14 cellular contexts compared by ENCODE assay signal in the genomic region with DNA sequence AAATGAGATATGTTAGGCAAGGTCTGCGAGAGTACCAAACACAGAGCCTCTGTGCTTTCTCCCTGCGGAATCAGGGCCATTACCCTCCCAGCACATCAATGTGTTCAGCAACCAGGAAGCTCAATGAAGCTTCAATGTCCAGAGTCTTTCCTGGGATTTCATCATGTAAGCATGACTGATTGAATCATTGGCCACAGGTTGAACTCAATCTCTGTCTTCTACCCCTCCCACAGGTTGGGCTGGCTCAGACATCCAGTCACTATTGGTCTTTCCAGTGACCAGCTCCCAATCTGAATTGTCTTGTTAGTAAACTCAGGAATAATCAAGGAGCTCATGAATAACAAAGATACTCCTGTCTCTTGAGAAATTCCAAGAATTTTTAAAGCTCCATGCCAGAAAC. TPM values are rescaled to one million over a fixed set of nuclear protein-coding genes. Genes with fewer than 3 reads are reported as not detected.
DNase-seq lines count a peak whose midpoint lies in the region; ATAC-seq and TF ChIP-seq lines count a peak whose summit lies in the region.
"Had no signal": no experiment of that assay in that cellular context is flagged by ENCODE, and none has a peak within 500 bp of the region (broad histone marks: within the 10 kb centered on the region; RNA-seq: fewer than 3 reads in every experiment).

No MANE protein-coding gene starts in this region.

- H3K9ac ChIP-seq in MM.1S (ENCODE audit: low read length): no peak overlapping the region
- H3K9ac ChIP-seq: BLaER1 treated with 17β-estradiol and CSF1 and Interleukin-3, amounts not matched to agents 10 nM and 100 nM had no signal

- H3K4me2 ChIP-seq in GM23338 (no peak overlapping the region), MM.1S (ENCODE audit: low read depth, low read length) (no peak overlapping the region)
- H3K4me2 ChIP-seq: BLaER1 treated with 17β-estradiol and CSF1 and Interleukin-3, amounts not matched to agents 10 nM and 100 nM had no signal

- WGBS in psoas muscle, 3 donors: 83 to 92% (median 87%) methylated on average over 2 of the region's 2 CpGs

- no peaks in the 10 kb centered on the region for H3K9me3 ChIP-seq in psoas muscle
- H3K9me3 ChIP-seq in MM.1S (replicated peaks; ENCODE audit: insufficient read depth, low read length): no peaks in the 10 kb centered on the region

- H3K27ac Mint-ChIP-seq in GM23338: peak overlapping the region; percentile 49; the same call in 1 of the 2 replicates
- H3K27ac Mint-ChIP-seq: activated CD4-positive, alpha-beta memory T cell treated with anti-CD3 and anti-CD28 coated beads for 36 hours; activated naive CD4-positive, alpha-beta T cell treated with anti-CD3 and anti-CD28 coated beads, Interleukin-2, amount 10 ng/mL, durations not matched to agents 7 days and 5 days had no signal

- TF ChIP-seq CTCF in GM23338 (conservative IDR thresholded peaks at IDR 0.05; ENCODE audit: low read depth in 2 of 2) (no peak), fibroblast of villous mesenchyme (IDR thresholded peaks at IDR 0.05; ENCODE audit: insufficient read depth, low read depth, low read length) (no peak), psoas muscle (IDR thresholded peaks at IDR 0.05) (no peak), MM.1S (IDR thresholded peaks at IDR 0.05; ENCODE audit: low read length) (no peak)

- peaks cover 5% of the 10 kb centered on the region; the same call in 1 of the 2 replicates for H3K9me2 ChIP-seq in GM23338 (ENCODE audit: insufficient read depth)
- no peaks in the 10 kb centered on the region for H3K9me2 ChIP-seq in MM.1S (replicated peaks; ENCODE audit: insufficient read depth, low read length)

- H3K36me3 Mint-ChIP-seq in GM23338 (ENCODE audit: low read depth): no peaks in the 10 kb centered on the region; the same call in 1 of the 3 replicates
- H3K36me3 Mint-ChIP-seq: activated CD4-positive, alpha-beta memory T cell treated with anti-CD3 and anti-CD28 coated beads for 36 hours; activated naive CD4-positive, alpha-beta T cell treated with anti-CD3 and anti-CD28 coated beads, Interleukin-2, amount 10 ng/mL, durations not matched to agents 7 days and 5 days; naive thymus-derived CD8-positive, alpha-beta T cell had no signal

- ATAC-seq in GM23338: peak; percentile 15
- no peak for ATAC-seq in psoas muscle
- ATAC-seq in HG03280 (IDR thresholded peaks at IDR 0.05; ENCODE audit: unreplicated experiment): no peak
- ATAC-seq: naive thymus-derived CD8-positive, alpha-beta T cell had no signal

- H2AFZ ChIP-seq in GM23338: no peak overlapping the region
- no peak overlapping the region for H2AFZ ChIP-seq in MM.1S (ENCODE audit: low read length)

- peaks cover 3% of the 10 kb centered on the region; the same call in 1 of the 2 replicates for H3F3A ChIP-seq in GM23338 (replicated peaks; ENCODE audit: low read depth)
- H3F3A ChIP-seq in MM.1S (ENCODE audit: insufficient read depth, low read length): peaks cover 7% of the 10 kb centered on the region

- H3K27me3 ChIP-seq in GM23338 (ENCODE audit: insufficient read depth) (no peaks in the 10 kb centered on the region), psoas muscle (ENCODE audit: insufficient read depth in 3 of 3, low read length in 2 of 3) (no peaks in the 10 kb centered on the region), MM.1S (replicated peaks; ENCODE audit: insufficient read depth, low read length) (no peaks in the 10 kb centered on the region)
- H3K27me3 ChIP-seq: BLaER1 treated with 17β-estradiol and CSF1 and Interleukin-3, amounts not matched to agents 10 nM and 100 nM had no signal

- H3K4me3 ChIP-seq in GM23338: no peak overlapping the region
- H3K4me3 ChIP-seq in fibroblast of villous mesenchyme (ENCODE audit: low read depth, low read length): no peak overlapping the region
- H3K4me3 ChIP-seq in psoas muscle: no peak overlapping the region
- no peak overlapping the region for H3K4me3 ChIP-seq in MM.1S (ENCODE audit: low read length)
- H3K4me3 ChIP-seq: BLaER1 treated with 17β-estradiol and CSF1 and Interleukin-3, amounts not matched to agents 10 nM and 100 nM had no signal

- H3K4me1 Mint-ChIP-seq in GM23338: peaks cover 25% of the 10 kb centered on the region

- DNase-seq in ACHN (peak; percentile 95), GM23338 (ENCODE audit: low spot score) (peak; percentile 90), SK-MEL-5 (ENCODE audit: low read depth, low spot score) (peak; percentile 82), fibroblast of villous mesenchyme (ENCODE audit: low read depth) (peak; percentile 48), psoas muscle (no peak), MM.1S (no peak), SK-N-DZ (ENCODE audit: low spot score) (no peak)
- DNase-seq: activated CD4-positive, alpha-beta memory T cell treated with anti-CD3 and anti-CD28 coated beads for 36 hours; activated naive CD4-positive, alpha-beta T cell treated with anti-CD3 and anti-CD28 coated beads, Interleukin-2, amount 10 ng/mL, durations not matched to agents 7 days and 5 days; naive thymus-derived CD8-positive, alpha-beta T cell; NCI-H446; stimulated activated CD4-positive, alpha-beta T cell treated with anti-CD3 and anti-CD28 coated beads, Interleukin-12 subunit alpha, Interleukin-12 subunit beta, amount 100 ng/mL, for 4 hours had no signal

- intact Hi-C loops in psoas muscle (cut with DNase I): loop anchor here in 1 of 2 donors (5.0 kb wide), 1 partner anchor 207 kb away; no protein-coding TSS in a partner anchor

- H3K4me1 ChIP-seq in GM23338 (ENCODE audit: insufficient read depth) (peaks cover 18% of the 10 kb centered on the region), psoas muscle (peaks cover 8% of the 10 kb centered on the region), MM.1S (ENCODE audit: low read length) (peaks cover 11% of the 10 kb centered on the region; the same call in 1 of the 2 replicates)

- H3K4me3 Mint-ChIP-seq in GM23338: no peak overlapping the region
- H3K4me3 Mint-ChIP-seq: activated CD4-positive, alpha-beta memory T cell treated with anti-CD3 and anti-CD28 coated beads for 36 hours; activated naive CD4-positive, alpha-beta T cell treated with anti-CD3 and anti-CD28 coated beads, Interleukin-2, amount 10 ng/mL, durations not matched to agents 7 days and 5 days; naive thymus-derived CD8-positive, alpha-beta T cell had no signal

- in situ Hi-C loops in ACHN (cut with HindIII; ENCODE audit: low pct_ligation_motif_present, low pct_unique_long_range_greater_than_20kb, low sequenced_read_pairs) (no loop called here), SK-MEL-5 (cut with HindIII; ENCODE audit: low pct_unique_long_range_greater_than_20kb, low sequenced_read_pairs) (no loop called here)

- peak overlapping the region; percentile 41; the same call in 1 of the 2 replicates for H3K27ac ChIP-seq in GM23338 (ENCODE audit: low read depth)
- H3K27ac ChIP-seq in psoas muscle: no peak overlapping the region
- no peak overlapping the region for H3K27ac ChIP-seq in MM.1S (ENCODE audit: low read length)
- H3K27ac ChIP-seq: BLaER1 treated with 17β-estradiol and CSF1 and Interleukin-3, amounts not matched to agents 10 nM and 100 nM had no signal

- peaks cover 1% of the 10 kb centered on the region for H3K79me2 ChIP-seq in GM23338 (replicated peaks; ENCODE audit: insufficient read depth)
- H3K79me2 ChIP-seq in MM.1S (ENCODE audit: low read length): peaks cover 10% of the 10 kb centered on the region

- H3K9me3 Mint-ChIP-seq in GM23338: no peaks in the 10 kb centered on the region
- H3K9me3 Mint-ChIP-seq: activated CD4-positive, alpha-beta memory T cell treated with anti-CD3 and anti-CD28 coated beads for 36 hours; activated naive CD4-positive, alpha-beta T cell treated with anti-CD3 and anti-CD28 coated beads, Interleukin-2, amount 10 ng/mL, durations not matched to agents 7 days and 5 days; naive thymus-derived CD8-positive, alpha-beta T cell had no signal

- H3K36me3 ChIP-seq in GM23338 (ENCODE audit: insufficient read depth): no peaks in the 10 kb centered on the region
- no peaks in the 10 kb centered on the region for H3K36me3 ChIP-seq in psoas muscle (ENCODE audit: insufficient read depth in 1 of 2, low read depth in 1 of 2)
- H3K36me3 ChIP-seq in MM.1S (replicated peaks; ENCODE audit: insufficient read depth, low read length): no peaks in the 10 kb centered on the region
- H3K36me3 ChIP-seq: BLaER1 treated with 17β-estradiol and CSF1 and Interleukin-3, amounts not matched to agents 10 nM and 100 nM had no signal

- H4K20me1 ChIP-seq in GM23338 (replicated peaks; ENCODE audit: insufficient read depth) (no peaks in the 10 kb centered on the region), MM.1S (ENCODE audit: insufficient read depth, low read length) (no peaks in the 10 kb centered on the region)
- H4K20me1 ChIP-seq: BLaER1 treated with 17β-estradiol and CSF1 and Interleukin-3, amounts not matched to agents 10 nM and 100 nM had no signal

- peaks cover 5% of the 10 kb centered on the region for H3K27me3 Mint-ChIP-seq in GM23338 (ENCODE audit: insufficient read depth, low read depth, poor library complexity)

TF ChIP-seq in GM23338, 12 proteins besides CTCF, POLR2A, EP300 and RAD21 (continues in another document):
- TF ChIP-seq STAT1 (IDR thresholded peaks at IDR 0.05; ENCODE audit: unreplicated experiment): no peak
- no peak for TF ChIP-seq ZNF114 (CRISPR knock-in tag; IDR thresholded peaks at IDR 0.05)
- no peak for TF ChIP-seq CREB1 (CRISPR knock-in tag; IDR thresholded peaks at IDR 0.05; ENCODE audit: low read depth)

RNA-seq across cellular contexts. Expression of a gene that starts 2.7 kb away (rescaled TPM):
- 69.8 and 82.7 TPM in 2 replicates for total RNA-seq in GM23338 (2014; rRNA removed; shearing (Covaris generic))
- polyA plus RNA-seq in GM23338 (2016; fragmentation: Nextera tagmentation; extraction: Ambion mirVana) (65.6 and 74.0 TPM in 2 replicates), psoas muscle (10 to 100 TPM; 12.4 to 20.7 (median 18.2) TPM)
- 70.4 and 82.0 TPM in 2 replicates for total RNA-seq in SK-MEL-5 (2014; rRNA removed; shearing (Covaris generic))
- 66.0 and 67.7 TPM in 2 replicates for polyA plus RNA-seq in SK-MEL-5 (2015; cell fraction: cytosol; rRNA removed)
- 13.9 and 15.3 TPM in 2 replicates for polyA plus RNA-seq in SK-MEL-5 (2015; cell fraction: nucleus; rRNA removed)
- total RNA-seq in fibroblast of villous mesenchyme (47.1 and 70.5 TPM in 2 replicates), psoas muscle (10 to 100 TPM; 16.9 to 19.5 (median 18.5) TPM)
- polyA plus RNA-seq in SK-N-DZ (2014; cell fraction: cytosol; rRNA removed): 167 and 198 TPM in 2 replicates
- 78.2 and 89.6 TPM in 2 replicates for polyA plus RNA-seq in SK-N-DZ (2014; cell fraction: nucleus; rRNA removed)

RNA-seq across cellular contexts. Expression of a gene that starts 17.9 kb away (rescaled TPM):
- 94.3 and 108 TPM in 2 replicates for total RNA-seq in GM23338 (2014; rRNA removed; shearing (Covaris generic))
- 308 and 363 TPM in 2 replicates for polyA plus RNA-seq in GM23338 (2016; fragmentation: Nextera tagmentation; extraction: Ambion mirVana)
- 148 and 171 TPM in 2 replicates for total RNA-seq in SK-MEL-5 (2014; rRNA removed; shearing (Covaris generic))
- 89.9 and 129 TPM in 2 replicates for polyA plus RNA-seq in SK-MEL-5 (2015; cell fraction: cytosol; rRNA removed)
- 31.7 and 34.1 TPM in 2 replicates for polyA plus RNA-seq in SK-MEL-5 (2015; cell fraction: nucleus; rRNA removed)
- 44.0 and 57.3 TPM in 2 replicates for total RNA-seq in fibroblast of villous mesenchyme
- total RNA-seq in psoas muscle: 100 to 1,000 TPM; 107 to 163 (median 133) TPM
- 100 to 1,000 TPM; 216 to 273 (median 253) TPM for polyA plus RNA-seq in psoas muscle
- polyA plus RNA-seq in SK-N-DZ (2014; cell fraction: cytosol; rRNA removed): 146 and 179 TPM in 2 replicates
- 116 and 134 TPM in 2 replicates for polyA plus RNA-seq in SK-N-DZ (2014; cell fraction: nucleus; rRNA removed)

Comparison
In these comparisons a context has a peak if more than half of its experiments do, and no peak if none do; other contexts are left out.
1. DNase-seq: peak in ACHN (single experiment), GM23338 (single experiment), SK-MEL-5 (single experiment) and fibroblast of villous mesenchyme (single experiment); none in psoas muscle (0 of 2), MM.1S (single experiment) and SK-N-DZ (single experiment).